Comparison of ENCODE assay signal across 8 cellular contexts in the genomic region with DNA sequence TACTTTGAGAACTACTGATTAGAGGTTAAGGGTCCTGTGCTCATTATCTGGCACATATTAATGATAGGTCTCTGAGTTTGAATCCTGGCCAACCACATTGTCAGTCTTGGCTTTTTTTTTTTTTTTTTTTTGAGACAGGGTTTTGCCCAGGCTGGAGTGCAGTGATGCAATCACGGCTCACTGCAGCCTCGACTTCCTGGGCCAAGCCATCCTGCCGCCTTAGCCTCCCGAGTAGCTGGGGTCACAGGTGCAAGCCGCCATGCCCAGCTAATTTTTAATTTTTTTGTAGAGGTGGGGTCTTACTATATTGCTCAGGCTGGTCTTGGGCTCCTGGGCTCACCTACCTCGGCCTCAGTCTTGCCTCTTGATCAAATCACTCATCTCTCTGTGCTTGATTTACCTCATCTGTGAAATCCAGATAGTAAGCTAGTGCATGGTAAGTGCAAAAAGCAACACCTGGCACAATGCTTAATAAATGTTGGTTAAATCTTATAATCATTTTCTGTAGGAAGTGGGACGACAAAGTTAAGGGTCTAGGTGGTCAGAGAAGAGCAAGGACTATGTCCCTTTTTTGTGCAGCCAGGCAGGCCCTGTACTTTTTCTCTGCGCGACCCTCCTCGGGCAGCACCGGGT. TPM values are rescaled to one million over a fixed set of nuclear protein-coding genes. Genes with fewer than 3 reads are reported as not detected.
DNase-seq lines count a peak whose midpoint lies in the region; ATAC-seq and TF ChIP-seq lines count a peak whose summit lies in the region.

No MANE protein-coding gene starts in this region.

- peak overlapping the region; percentile 4 for H2BK5ac ChIP-seq in trophoblast cell (ENCODE audit: low read depth, low read length, poor library complexity)

- H2AK5ac ChIP-seq in trophoblast cell (ENCODE audit: low read length), result no peak overlapping the region

- H3K18ac ChIP-seq in trophoblast cell (ENCODE audit: low read length), result peak overlapping the region; percentile 48

- H3K9me2 ChIP-seq in PC-9 (ENCODE audit: insufficient read depth), result no peaks in the 10 kb centered on the region

- H2BK120ac ChIP-seq in trophoblast cell (ENCODE audit: insufficient read depth, low read length, poor library complexity), result peak overlapping the region; percentile 73

- no peak for TF ChIP-seq CTCF in PC-9 (conservative IDR thresholded peaks at IDR 0.05)
- no peak for TF ChIP-seq CTCF in epithelial cell of esophagus (IDR thresholded peaks at IDR 0.05; ENCODE audit: insufficient read depth, low read depth, low read length, missing control alignments)

- H2AFZ ChIP-seq in PC-9 (peak overlapping the region; percentile 83), trophoblast cell (ENCODE audit: insufficient read depth, low read length, poor library complexity) (peak overlapping the region; percentile 90)

- H3K9ac ChIP-seq in ES-I3 (ENCODE audit: low read depth, low read length), result peak overlapping the region; percentile 71
- peak overlapping the region; percentile 83 for H3K9ac ChIP-seq in trophoblast cell (ENCODE audit: low read length)

- CTCF ChIA-PET in PC-9 (lab: Charles Lee), result interaction anchor here (1.2 kb wide), 1 partner anchor 52 kb away, joined by 3 read pairs; no protein-coding TSS in a partner anchor

- no CpG with 5 or more reads among the region's 11 CpGs for WGBS in trophoblast cell (ENCODE audit: extremely low coverage, insufficient coverage, insufficient read length)

- ATAC-seq in HG03175 (IDR thresholded peaks at IDR 0.05; ENCODE audit: unreplicated experiment), result no peak

- no peak overlapping the region for H3K23ac ChIP-seq in trophoblast cell (ENCODE audit: low read length)

- peak overlapping the region; percentile 22 for H3K14ac ChIP-seq in trophoblast cell (ENCODE audit: low read length)

- H3K4me1 ChIP-seq in ES-I3 (ENCODE audit: insufficient read depth, low read length) (peaks cover 11% of the 10 kb centered on the region; the same call in 1 of the 2 replicates), PC-9 (replicated peaks; ENCODE audit: insufficient read depth) (peaks cover 28% of the 10 kb centered on the region), trophoblast cell (ENCODE audit: control insufficient read depth in 1 of 2, insufficient read depth in 2 of 2, low read length in 2 of 2) (peaks cover 10 to 14% of the 10 kb centered on the region in 2 experiments)

- H3K36me3 ChIP-seq in ES-I3 (ENCODE audit: insufficient read depth, low read length), result no peaks in the 10 kb centered on the region
- no peaks in the 10 kb centered on the region for H3K36me3 ChIP-seq in PC-9 (ENCODE audit: low read depth)
- H3K36me3 ChIP-seq in trophoblast cell (ENCODE audit: control insufficient read depth in 1 of 2, insufficient read depth in 2 of 2, low read length in 2 of 2), result no peaks in the 10 kb centered on the region

- TSS peak; percentile 93 for BruUV-seq in PC-9 (replicated peaks; lab: Mats Ljungman, UMichigan)

- H4K91ac ChIP-seq in trophoblast cell (ENCODE audit: low read depth, low read length), result peak overlapping the region; percentile 78

- no peak for DNase-seq in PC-9
- peak; percentile 29 for DNase-seq in epithelial cell of esophagus (ENCODE audit: low read depth)
- peak in 1 of 2 donors; percentile 37 for DNase-seq in trophoblast cell
- no peak for DNase-seq in foreskin melanocyte
- no peak for DNase-seq in NCI-H1092 treated with DMSO at 0.1 percent for 48 hours (lab: John Stamatoyannopoulos, UW)
- no peak for DNase-seq in NCI-H2107 treated with DMSO at 0.1 percent for 48 hours (lab: John Stamatoyannopoulos, UW; ENCODE audit: unreplicated experiment)

- H4K20me1 ChIP-seq in PC-9 (ENCODE audit: insufficient read depth), result no peaks in the 10 kb centered on the region

- no peak overlapping the region for H4K12ac ChIP-seq in trophoblast cell (ENCODE audit: low read depth, low read length)

- peaks cover 7% of the 10 kb centered on the region for H3K79me1 ChIP-seq in trophoblast cell (ENCODE audit: low read length)

- H3K4me2 ChIP-seq in PC-9 (peak overlapping the region; percentile 77), trophoblast cell (ENCODE audit: low read length) (peak overlapping the region; percentile 56)

- POLR2A ChIA-PET in PC-9 (lab: Charles Lee; ENCODE audit: unreplicated experiment), result interaction anchor here (1.3 kb wide), 1 partner anchor 54 kb away, joined by 7 read pairs; a partner anchor contains a TSS

- H3F3A ChIP-seq in PC-9 (ENCODE audit: insufficient read depth, low read depth), result peaks cover 19% of the 10 kb centered on the region

- H3K27me3 ChIP-seq in PC-9 (ENCODE audit: insufficient read depth, low read depth) (no peaks in the 10 kb centered on the region), trophoblast cell (ENCODE audit: insufficient read depth, low read length) (no peaks in the 10 kb centered on the region)

- H3K27ac ChIP-seq in PC-9 (peak overlapping the region; percentile 75), trophoblast cell (ENCODE audit: low read depth, low read length) (peak overlapping the region; percentile 95)

- no peak overlapping the region for H2BK12ac ChIP-seq in trophoblast cell (ENCODE audit: low read length)

- H3K79me2 ChIP-seq in PC-9 (ENCODE audit: low read depth), result peaks cover 14% of the 10 kb centered on the region
- H3K79me2 ChIP-seq in trophoblast cell (ENCODE audit: control insufficient read depth, insufficient read depth, low read length, poor library complexity), result peaks cover 2% of the 10 kb centered on the region

- no peak overlapping the region for H3K4ac ChIP-seq in trophoblast cell (ENCODE audit: low read depth, low read length)

- intact Hi-C loops in PC-9 (cut with micrococcal nuclease; ENCODE audit: unreplicated experiment), result loop anchor here (1.0 to 2.0 kb wide), 3 partner anchors 53 to 503 kb away; a partner anchor contains a TSS

- peak overlapping the region; percentile 94 for H4K8ac ChIP-seq in trophoblast cell (ENCODE audit: low read depth, low read length)

- H3K9me3 ChIP-seq in ES-I3 (ENCODE audit: control insufficient read depth, insufficient read depth, low read length) (no peaks in the 10 kb centered on the region), PC-9 (ENCODE audit: insufficient read depth, low read depth) (no peaks in the 10 kb centered on the region), trophoblast cell (ENCODE audit: insufficient read depth, low read depth, low read length) (peaks cover 2% of the 10 kb centered on the region)

- H3K4me3 ChIP-seq in PC-9 (peak overlapping the region; percentile 51; the same call in 1 of the 2 replicates), epithelial cell of esophagus (ENCODE audit: low read length) (peak overlapping the region; percentile 69), trophoblast cell (ENCODE audit: low read depth, low read length) (peak overlapping the region; percentile 91)

RNA-seq across cellular contexts. Expression of a gene that starts 0.4 kb away (rescaled TPM):
- 46.8 and 49.3 TPM in 2 replicates for total RNA-seq in PC-9 (2021)
- polyA plus RNA-seq in trophoblast cell (2013), result 19.3 and 19.7 TPM in 2 replicates

RNA-seq across cellular contexts. Expression of a gene that starts 53.6 kb away (rescaled TPM):
- 31.1 and 34.1 TPM in 2 replicates for total RNA-seq in PC-9 (2021)
- polyA plus RNA-seq in trophoblast cell (2013), result 15.5 and 16.4 TPM in 2 replicates
